ENCODE assay signal across 9 cellular contexts in genomic region chr14:101963611-101964296, GRCh38. TPM values are rescaled to one million over a fixed set of nuclear protein-coding genes. Genes with fewer than 3 reads are reported as not detected.
A peak's percentile ranks its signal among the peaks of the same experiment; 100 is the strongest.
DNase-seq lines count a peak whose midpoint lies in the region; ATAC-seq and TF ChIP-seq lines count a peak whose summit lies in the region.
"Had no signal": no experiment of that assay in that cellular context is flagged by ENCODE, and none has a peak within 500 bp of the region (broad histone marks: within the 10 kb centered on the region; RNA-seq: fewer than 3 reads in every experiment).

No MANE protein-coding gene starts in this region.

- H3K4me1 ChIP-seq in RWPE2 (ENCODE audit: insufficient read depth, poor library complexity, severe bottlenecking) (peaks cover 26% of the 10 kb centered on the region), sigmoid colon (peaks cover 0 to 62% (median 43%) of the 10 kb centered on the region in 4 donors)

- H3K27me3 ChIP-seq in RWPE2 (ENCODE audit: insufficient read depth, poor library complexity, severe bottlenecking), result no peaks in the 10 kb centered on the region
- H3K27me3 ChIP-seq in sigmoid colon, result no peaks in the 10 kb centered on the region
- H3K27me3 ChIP-seq: cardiac muscle cell had no signal

- DNase-seq in RWPE2 (ENCODE audit: low spot score) (no peak), fibroblast of mammary gland (ENCODE audit: low read depth) (no peak), sigmoid colon (no peak), SIG-M5 treated with dmso at 0.1 percent for 504 hours (lab: John Stamatoyannopoulos, UW; ENCODE audit: unreplicated experiment) (no peak)
- DNase-seq in stimulated activated CD8-positive, alpha-beta memory T cell treated with anti-CD3 and anti-CD28 coated beads, Interleukin-4, amount 100 ng/mL, for 48 hours, result no peak
- DNase-seq in stimulated activated CD4-positive, alpha-beta T cell treated with anti-CD3 and anti-CD28 coated beads, Interleukin-4, amount 100 ng/mL, for 1 hour, result no peak

- peak overlapping the region; percentile 41 for H3K27ac ChIP-seq in RWPE2 (ENCODE audit: poor library complexity, severe bottlenecking)
- peak overlapping the region; percentile 88 to 100 (median 96) for H3K27ac ChIP-seq in sigmoid colon

- ATAC-seq in GM18870 (IDR thresholded peaks at IDR 0.05; ENCODE audit: unreplicated experiment) (peak; percentile 10), RWPE2 (ENCODE audit: low read depth) (no peak), HG03520 (IDR thresholded peaks at IDR 0.05; ENCODE audit: unreplicated experiment) (no peak)

- intact Hi-C loops in sigmoid colon (cut with DNase I), result loop anchor here (1.0 to 10.0 kb wide), 4 partner anchors 15 to 351 kb away; partner anchors contain the start of genes PPP2R5C and ZNF839

- H3K4me3 ChIP-seq in RWPE2 (ENCODE audit: severe bottlenecking) (peak overlapping the region; percentile 99), fibroblast of mammary gland (ENCODE audit: control insufficient read depth, low read depth, low read length) (peak overlapping the region; percentile 27), sigmoid colon (peak overlapping the region in 2 of 4 donors; percentile 17 to 100)

- peaks cover 28% of the 10 kb centered on the region for H3K36me3 ChIP-seq in RWPE2 (ENCODE audit: low read depth)
- H3K36me3 ChIP-seq in sigmoid colon, result no peaks in the 10 kb centered on the region
- H3K36me3 ChIP-seq: cardiac muscle cell had no signal

- H3K9me3 ChIP-seq in RWPE2 (ENCODE audit: severe bottlenecking) (no peaks in the 10 kb centered on the region), sigmoid colon (no peaks in the 10 kb centered on the region)

- TF ChIP-seq POLR2A in sigmoid colon (IDR thresholded peaks at IDR 0.05), result no peak

- TF ChIP-seq EP300 in sigmoid colon (IDR thresholded peaks at IDR 0.05), result no peak

- TF ChIP-seq CTCF in RWPE2 (IDR thresholded peaks at IDR 0.05; ENCODE audit: poor library complexity, severe bottlenecking) (no peak), fibroblast of mammary gland (conservative IDR thresholded peaks at IDR 0.05; ENCODE audit: control insufficient read depth, insufficient read depth, low read depth, low read length) (no peak), sigmoid colon (IDR thresholded peaks at IDR 0.05) (no peak)

- WGBS in sigmoid colon, 2 donors, result 68 to 71% methylated on average over 21 of the region's 21 CpGs

RNA-seq across cellular contexts. Expression of gene DYNC1H1, which starts 0.6 kb away (rescaled TPM):
- total RNA-seq in sigmoid colon, result 100 to 1,000 TPM; 320 to 592 (median 485) TPM
- 100 to 1,000 TPM in 1 of 3 donors, 10 to 100 TPM in 2; 38.4 to 171 (median 48.6) TPM for polyA plus RNA-seq in sigmoid colon
